1 cellular context compared by ENCODE assay signal in the genomic region with DNA sequence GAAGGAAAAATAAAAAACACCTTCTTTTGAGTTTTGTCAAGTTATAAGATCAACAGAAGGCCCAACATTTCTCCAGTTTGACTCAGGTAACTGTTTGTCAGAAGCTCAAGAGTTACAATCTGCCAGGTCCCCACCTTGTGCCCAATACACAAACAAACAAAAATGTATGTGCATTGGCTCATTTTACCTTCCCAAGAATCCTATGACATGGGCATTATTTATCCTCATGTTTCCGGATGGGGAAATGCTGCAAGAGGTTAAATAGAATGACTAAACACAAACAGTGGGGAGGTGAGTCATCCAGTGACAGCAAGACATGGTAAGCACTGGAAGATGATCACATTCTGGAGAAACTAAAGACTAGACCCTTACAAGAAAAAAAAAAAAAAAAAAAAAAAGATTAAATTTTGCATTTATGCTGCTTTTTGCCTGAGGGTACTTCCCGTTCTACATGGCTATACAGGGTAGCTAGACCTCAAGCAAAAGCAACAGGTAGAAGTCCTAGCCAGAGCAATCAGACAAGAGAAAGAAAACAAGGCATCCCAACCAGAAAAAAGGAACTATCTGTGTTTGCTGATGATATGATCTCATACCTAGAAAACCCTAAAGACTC.
TF ChIP-seq lines count a peak whose summit lies in the region.

No MANE protein-coding gene starts in this region.

TF ChIP-seq in HepG2, 621 proteins besides CTCF, POLR2A, EP300 and RAD21 (continued from another document):
- TF ChIP-seq, protein P1, sequence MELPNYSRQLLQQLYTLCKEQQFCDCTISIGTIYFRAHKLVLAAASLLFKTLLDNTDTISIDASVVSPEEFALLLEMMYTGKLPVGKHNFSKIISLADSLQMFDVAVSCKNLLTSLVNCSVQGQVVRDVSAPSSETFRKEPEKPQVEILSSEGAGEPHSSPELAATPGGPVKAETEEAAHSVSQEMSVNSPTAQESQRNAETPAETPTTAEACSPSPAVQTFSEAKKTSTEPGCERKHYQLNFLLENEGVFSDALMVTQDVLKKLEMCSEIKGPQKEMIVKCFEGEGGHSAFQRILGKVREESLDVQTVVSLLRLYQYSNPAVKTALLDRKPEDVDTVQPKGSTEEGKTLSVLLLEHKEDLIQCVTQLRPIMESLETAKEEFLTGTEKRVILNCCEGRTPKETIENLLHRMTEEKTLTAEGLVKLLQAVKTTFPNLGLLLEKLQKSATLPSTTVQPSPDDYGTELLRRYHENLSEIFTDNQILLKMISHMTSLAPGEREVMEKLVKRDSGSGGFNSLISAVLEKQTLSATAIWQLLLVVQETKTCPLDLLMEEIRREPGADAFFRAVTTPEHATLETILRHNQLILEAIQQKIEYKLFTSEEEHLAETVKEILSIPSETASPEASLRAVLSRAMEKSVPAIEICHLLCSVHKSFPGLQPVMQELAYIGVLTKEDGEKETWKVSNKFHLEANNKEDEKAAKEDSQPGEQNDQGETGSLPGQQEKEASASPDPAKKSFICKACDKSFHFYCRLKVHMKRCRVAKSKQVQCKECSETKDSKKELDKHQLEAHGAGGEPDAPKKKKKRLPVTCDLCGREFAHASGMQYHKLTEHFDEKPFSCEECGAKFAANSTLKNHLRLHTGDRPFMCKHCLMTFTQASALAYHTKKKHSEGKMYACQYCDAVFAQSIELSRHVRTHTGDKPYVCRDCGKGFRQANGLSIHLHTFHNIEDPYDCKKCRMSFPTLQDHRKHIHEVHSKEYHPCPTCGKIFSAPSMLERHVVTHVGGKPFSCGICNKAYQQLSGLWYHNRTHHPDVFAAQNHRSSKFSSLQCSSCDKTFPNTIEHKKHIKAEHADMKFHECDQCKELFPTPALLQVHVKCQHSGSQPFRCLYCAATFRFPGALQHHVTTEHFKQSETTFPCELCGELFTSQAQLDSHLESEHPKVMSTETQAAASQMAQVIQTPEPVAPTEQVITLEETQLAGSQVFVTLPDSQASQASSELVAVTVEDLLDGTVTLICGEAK (IDR thresholded peaks at IDR 0.05) = no peak
- TF ChIP-seq, protein P1 (CRISPR knock-in tag; IDR thresholded peaks at IDR 0.05) = no peak
- TF ChIP-seq MIER3 (CRISPR knock-in tag; IDR thresholded peaks at IDR 0.05; ENCODE audit: borderline replicate concordance) (peak; percentile 55; the same call in 1 of the 2 replicates), FOXK1 (CRISPR knock-in tag; IDR thresholded peaks at IDR 0.05; ENCODE audit: borderline replicate concordance, low read depth) (peak; percentile 87; the same call in 1 of the 2 replicates), CEBPB (IDR thresholded peaks at IDR 0.05; ENCODE audit: borderline replicate concordance, low read depth, low read length) (peak; percentile 85; the same call in 1 of the 2 replicates), NR2C2 (CRISPR knock-in tag; IDR thresholded peaks at IDR 0.05; ENCODE audit: borderline replicate concordance) (no peak), MIXL1 (CRISPR knock-in tag; IDR thresholded peaks at IDR 0.05) (0 out of 2 replicates have a peak, but pooled peaks have one; percentile 38), JUN (CRISPR knock-in tag; IDR thresholded peaks at IDR 0.05) (peak; percentile 92), PCBP1 (IDR thresholded peaks at IDR 0.05; ENCODE audit: borderline replicate concordance, low read depth, low read length) (no peak), FOXK2 (IDR thresholded peaks at IDR 0.05) (peak; percentile 15; the same call in 1 of the 2 replicates), SALL1 (CRISPR knock-in tag; IDR thresholded peaks at IDR 0.05) (no peak; the same call in 1 of the 2 replicates), SOX13 (IDR thresholded peaks at IDR 0.05) (no peak), SOX13 (CRISPR knock-in tag; conservative IDR thresholded peaks at IDR 0.05 in 1 of 2, IDR thresholded peaks at IDR 0.05 in 1 of 2) (peak in 1 of 2 experiments; percentile 43; a peak in 1 of 4 replicates), NFE2L2 (IDR thresholded peaks at IDR 0.05; ENCODE audit: low read length) (no peak), ELF1 (CRISPR knock-in tag; IDR thresholded peaks at IDR 0.05) (0 out of 2 replicates have a peak, but pooled peaks have one; percentile 27), GABPB1 (CRISPR knock-in tag; IDR thresholded peaks at IDR 0.05) (peak; percentile 37; the same call in 1 of the 2 replicates), HNF1A (IDR thresholded peaks at IDR 0.05; ENCODE audit: low read depth) (0 out of 2 replicates have a peak, but pooled peaks have one; percentile 21), HNF1A (CRISPR knock-in tag; IDR thresholded peaks at IDR 0.05; ENCODE audit: borderline replicate concordance) (no peak), CEBPG (CRISPR knock-in tag; IDR thresholded peaks at IDR 0.05) (peak; percentile 57; the same call in 1 of the 2 replicates), CREM (IDR thresholded peaks at IDR 0.05) (peak; percentile 35; the same call in 1 of the 2 replicates), CREM (CRISPR knock-in tag; IDR thresholded peaks at IDR 0.05) (no peak), FOXP1 (IDR thresholded peaks at IDR 0.05) (no peak), FOXP1 (CRISPR knock-in tag; IDR thresholded peaks at IDR 0.05) (peak; percentile 95), FOXO1 (CRISPR knock-in tag; IDR thresholded peaks at IDR 0.05) (peak; percentile 60; the same call in 1 of the 2 replicates), ATM (IDR thresholded peaks at IDR 0.05; ENCODE audit: borderline replicate concordance) (no peak), FOSL2 (CRISPR knock-in tag; IDR thresholded peaks at IDR 0.05) (peak; percentile 99), ARHGAP35 (CRISPR knock-in tag; IDR thresholded peaks at IDR 0.05; ENCODE audit: borderline replicate concordance) (no peak), THAP11 (CRISPR knock-in tag; IDR thresholded peaks at IDR 0.05) (peak; percentile 31; the same call in 1 of the 2 replicates), PCBP2 (optimal IDR thresholded peaks at IDR 0.05; ENCODE audit: low read depth, low read length, poor library complexity, severe bottlenecking) (no peak), SAP130 (CRISPR knock-in tag; IDR thresholded peaks at IDR 0.05; ENCODE audit: low read depth) (peak; percentile 73), MED13 (CRISPR knock-in tag; IDR thresholded peaks at IDR 0.05) (no peak), NCOA2 (CRISPR knock-in tag; IDR thresholded peaks at IDR 0.05) (peak; percentile 57; the same call in 1 of the 2 replicates), SIN3A (IDR thresholded peaks at IDR 0.05; ENCODE audit: borderline replicate concordance, low read depth, low read length) (peak; percentile 35; the same call in 1 of the 2 replicates)
- TF ChIP-seq, protein P2, sequence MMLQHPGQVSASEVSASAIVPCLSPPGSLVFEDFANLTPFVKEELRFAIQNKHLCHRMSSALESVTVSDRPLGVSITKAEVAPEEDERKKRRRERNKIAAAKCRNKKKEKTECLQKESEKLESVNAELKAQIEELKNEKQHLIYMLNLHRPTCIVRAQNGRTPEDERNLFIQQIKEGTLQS (CRISPR knock-in tag; IDR thresholded peaks at IDR 0.05) = peak; percentile 84
- TF ChIP-seq, protein P3, sequence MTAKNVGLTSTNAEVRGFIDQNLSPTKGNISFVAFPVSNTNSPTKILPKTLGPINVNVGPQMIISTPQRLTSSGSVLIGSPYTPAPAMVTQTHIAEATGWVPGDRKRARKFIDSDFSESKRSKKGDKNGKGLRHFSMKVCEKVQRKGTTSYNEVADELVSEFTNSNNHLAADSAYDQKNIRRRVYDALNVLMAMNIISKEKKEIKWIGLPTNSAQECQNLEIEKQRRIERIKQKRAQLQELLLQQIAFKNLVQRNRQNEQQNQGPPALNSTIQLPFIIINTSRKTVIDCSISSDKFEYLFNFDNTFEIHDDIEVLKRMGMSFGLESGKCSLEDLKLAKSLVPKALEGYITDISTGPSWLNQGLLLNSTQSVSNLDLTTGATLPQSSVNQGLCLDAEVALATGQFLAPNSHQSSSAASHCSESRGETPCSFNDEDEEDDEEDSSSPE (CRISPR knock-in tag; IDR thresholded peaks at IDR 0.05) = no peak
- TF ChIP-seq, protein P4, sequence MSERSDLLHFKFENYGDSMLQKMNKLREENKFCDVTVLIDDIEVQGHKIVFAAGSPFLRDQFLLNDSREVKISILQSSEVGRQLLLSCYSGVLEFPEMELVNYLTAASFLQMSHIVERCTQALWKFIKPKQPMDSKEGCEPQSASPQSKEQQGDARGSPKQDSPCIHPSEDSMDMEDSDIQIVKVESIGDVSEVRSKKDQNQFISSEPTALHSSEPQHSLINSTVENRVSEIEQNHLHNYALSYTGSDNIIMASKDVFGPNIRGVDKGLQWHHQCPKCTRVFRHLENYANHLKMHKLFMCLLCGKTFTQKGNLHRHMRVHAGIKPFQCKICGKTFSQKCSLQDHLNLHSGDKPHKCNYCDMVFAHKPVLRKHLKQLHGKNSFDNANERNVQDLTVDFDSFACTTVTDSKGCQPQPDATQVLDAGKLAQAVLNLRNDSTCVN (CRISPR knock-in tag; IDR thresholded peaks at IDR 0.05; ENCODE audit: borderline replicate concordance) = peak; percentile 65; the same call in 1 of the 2 replicates
- TF ChIP-seq, protein P5, sequence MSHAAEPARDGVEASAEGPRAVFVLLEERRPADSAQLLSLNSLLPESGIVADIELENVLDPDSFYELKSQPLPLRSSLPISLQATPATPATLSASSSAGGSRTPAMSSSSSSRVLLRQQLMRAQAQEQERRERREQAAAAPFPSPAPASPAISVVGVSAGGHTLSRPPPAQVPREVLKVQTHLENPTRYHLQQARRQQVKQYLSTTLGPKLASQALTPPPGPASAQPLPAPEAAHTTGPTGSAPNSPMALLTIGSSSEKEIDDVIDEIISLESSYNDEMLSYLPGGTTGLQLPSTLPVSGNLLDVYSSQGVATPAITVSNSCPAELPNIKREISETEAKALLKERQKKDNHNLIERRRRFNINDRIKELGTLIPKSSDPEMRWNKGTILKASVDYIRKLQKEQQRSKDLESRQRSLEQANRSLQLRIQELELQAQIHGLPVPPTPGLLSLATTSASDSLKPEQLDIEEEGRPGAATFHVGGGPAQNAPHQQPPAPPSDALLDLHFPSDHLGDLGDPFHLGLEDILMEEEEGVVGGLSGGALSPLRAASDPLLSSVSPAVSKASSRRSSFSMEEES (CRISPR knock-in tag; IDR thresholded peaks at IDR 0.05) = peak; percentile 80
